ENCODE assay signal across 8 cellular contexts in genomic region chr15:74783072-74783807, GRCh38. TPM values are rescaled to one million over a fixed set of nuclear protein-coding genes. Genes with fewer than 3 reads are reported as not detected.
DNase-seq lines count a peak whose midpoint lies in the region; ATAC-seq and TF ChIP-seq lines count a peak whose summit lies in the region.

No MANE protein-coding gene starts in this region.

- no peak for TF ChIP-seq CTCF in coronary artery (IDR thresholded peaks at IDR 0.05)
- no peak for TF ChIP-seq CTCF in mesothelial cell of epicardium (IDR thresholded peaks at IDR 0.05; ENCODE audit: unreplicated experiment)

- peak overlapping the region; percentile 85 for H3K4me3 Mint-ChIP-seq in mesothelial cell of epicardium

- no peak for ATAC-seq in GM19023 (IDR thresholded peaks at IDR 0.05; ENCODE audit: unreplicated experiment)
- ATAC-seq in GM21515 (IDR thresholded peaks at IDR 0.05; ENCODE audit: unreplicated experiment): no peak

- H3K27ac ChIP-seq in coronary artery: peak overlapping the region; percentile 65 to 97

- H3K9me3 Mint-ChIP-seq in mesothelial cell of epicardium: no peaks in the 10 kb centered on the region

- peaks cover 2% of the 10 kb centered on the region for H3K27me3 Mint-ChIP-seq in mesothelial cell of epicardium (ENCODE audit: low read depth)

- DNase-seq in activated effector memory CD4-positive, alpha-beta T cell treated with anti-CD3 and anti-CD28 coated beads, Interleukin-2, amount 50 U/mL, for 16 hours: peak; percentile 75
- no peak for DNase-seq in activated effector memory CD4-positive, alpha-beta T cell treated with Interleukin-2 at 50 U/mL for 16 hours
- peak; percentile 71 for DNase-seq in RPMI7951 (ENCODE audit: low read depth)
- DNase-seq in coronary artery (ENCODE audit: low spot score): no peak
- no peak for DNase-seq in mesothelial cell of epicardium (ENCODE audit: low spot score in 2 of 2, unreplicated experiment in 2 of 2)
- no peak for DNase-seq in Ammon's horn (ENCODE audit: low spot score)

- H3K27ac Mint-ChIP-seq in mesothelial cell of epicardium: peak overlapping the region; percentile 50

- H3K4me1 Mint-ChIP-seq in mesothelial cell of epicardium: peaks cover 42% of the 10 kb centered on the region

- no peaks in the 10 kb centered on the region for H3K36me3 Mint-ChIP-seq in mesothelial cell of epicardium

- H3K4me3 ChIP-seq in coronary artery: peak overlapping the region; percentile 95

RNA-seq across cellular contexts. Expression of gene CSK, which starts 1.4 kb away (rescaled TPM):
- 21.4 and 24.6 TPM in 2 replicates for total RNA-seq in RPMI7951 (2014; rRNA removed; shearing (Covaris generic))
- total RNA-seq in mesothelial cell of epicardium: 57.0 to 59.0 TPM (median 58.1 TPM) in 3 replicates

RNA-seq across cellular contexts. Expression of gene LMAN1L, which starts 29.4 kb away (rescaled TPM):
- not detected in 2 replicates for total RNA-seq in RPMI7951 (2014; rRNA removed; shearing (Covaris generic))
- 0.16 to 0.65 TPM (median 0.35 TPM) in 3 replicates for total RNA-seq in mesothelial cell of epicardium

RNA-seq across cellular contexts. Expression of gene CYP1A2, which starts 34.6 kb away (rescaled TPM):
- total RNA-seq in RPMI7951 (2014; rRNA removed; shearing (Covaris generic)): not detected in 2 replicates
- 0.09 TPM in 1 of 3 replicates, not detected in the others for total RNA-seq in mesothelial cell of epicardium

RNA-seq across cellular contexts. Expression of gene CPLX3, which starts 43.2 kb away (rescaled TPM):
- total RNA-seq in RPMI7951 (2014; rRNA removed; shearing (Covaris generic)): not detected in 2 replicates
- 0.14 TPM in 1 of 3 replicates, not detected in the others for total RNA-seq in mesothelial cell of epicardium

RNA-seq across cellular contexts. Expression of gene CYP1A1, which starts 57.9 kb away (rescaled TPM):
- total RNA-seq in RPMI7951 (2014; rRNA removed; shearing (Covaris generic)): 1.3 and 1.4 TPM in 2 replicates
- 0.20 to 0.27 TPM in 2 of 3 replicates, not detected in the other for total RNA-seq in mesothelial cell of epicardium

Comparison
In these comparisons a context has a peak if more than half of its experiments do, and no peak if none do; other contexts are left out.
1. DNase-seq: peak in activated effector memory CD4-positive, alpha-beta T cell treated with anti-CD3 and anti-CD28 coated beads, Interleukin-2, amount 50 U/mL, for 16 hours (single experiment) and RPMI7951 (single experiment); none in activated effector memory CD4-positive, alpha-beta T cell treated with Interleukin-2 at 50 U/mL for 16 hours (single experiment), coronary artery (single experiment), mesothelial cell of epicardium (0 of 2) and Ammon's horn (single experiment).